ENCODE assay signal across 8 cellular contexts in the genomic region with DNA sequence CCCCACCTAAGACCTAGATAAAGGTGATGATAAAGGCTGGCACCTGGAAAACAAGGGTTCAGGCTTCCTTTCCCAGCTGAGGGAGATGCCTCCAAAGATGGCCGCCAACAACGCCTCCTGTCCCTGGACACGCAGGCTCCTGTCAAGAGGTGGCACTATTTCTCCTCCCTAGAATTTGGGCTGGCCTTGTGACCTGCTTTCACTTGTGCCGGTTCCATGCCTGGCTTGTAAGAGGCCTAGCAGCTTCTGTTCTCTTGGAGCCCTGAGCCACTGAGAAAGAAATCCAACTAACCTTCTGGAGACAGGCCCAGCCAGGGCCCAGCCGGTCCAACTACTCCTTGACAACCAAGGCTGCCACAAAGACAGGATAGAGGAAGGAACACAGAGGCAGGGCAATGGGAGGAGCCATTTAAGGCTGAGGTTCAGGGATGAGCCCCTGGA.
DNase-seq lines count a peak whose midpoint lies in the region; ATAC-seq and TF ChIP-seq lines count a peak whose summit lies in the region.

No MANE protein-coding gene starts in this region.

- no peak overlapping the region for H3K4me3 Mint-ChIP-seq in T-helper 2 cell treated with Interferon-gamma antibody and Interleukin-4, amounts not matched to agents 5 μg/mL and 100 μg/mL, for 36 hours

- ATAC-seq in HG03175 (IDR thresholded peaks at IDR 0.05; ENCODE audit: unreplicated experiment) (no peak), GM18907 (IDR thresholded peaks at IDR 0.05; ENCODE audit: unreplicated experiment) (no peak)

- peaks cover 2% of the 10 kb centered on the region for H3K4me1 Mint-ChIP-seq in T-helper 2 cell treated with Interferon-gamma antibody and Interleukin-4, amounts not matched to agents 5 μg/mL and 100 μg/mL, for 36 hours (ENCODE audit: low read depth)

- no peaks in the 10 kb centered on the region for H3K9me3 Mint-ChIP-seq in T-helper 2 cell treated with Interferon-gamma antibody and Interleukin-4, amounts not matched to agents 5 μg/mL and 100 μg/mL, for 36 hours

- H3K27ac ChIP-seq in brain microvascular endothelial cell: no peak overlapping the region

- in situ Hi-C loops in brain microvascular endothelial cell (cut with HindIII; ENCODE audit: low pct_ligation_motif_present, low sequenced_read_pairs): no loop called here

- no peaks in the 10 kb centered on the region for H3K36me3 ChIP-seq in brain microvascular endothelial cell (replicated peaks)

- H3K27ac Mint-ChIP-seq in T-helper 2 cell treated with Interferon-gamma antibody and Interleukin-4, amounts not matched to agents 5 μg/mL and 100 μg/mL, for 36 hours: no peak overlapping the region

- TF ChIP-seq CTCF in brain microvascular endothelial cell (IDR thresholded peaks at IDR 0.05; ENCODE audit: low read depth, low read length, missing control alignments): peak; percentile 60

- H3K27me3 ChIP-seq in brain microvascular endothelial cell (replicated peaks): no peaks in the 10 kb centered on the region

- no peaks in the 10 kb centered on the region for H3K36me3 Mint-ChIP-seq in T-helper 2 cell treated with Interferon-gamma antibody and Interleukin-4, amounts not matched to agents 5 μg/mL and 100 μg/mL, for 36 hours (ENCODE audit: low read depth)

- H3K4me3 ChIP-seq in brain microvascular endothelial cell (ENCODE audit: low read depth, low read length): no peak overlapping the region

- DNase-seq in D341Med (ENCODE audit: low spot score): peak; percentile 78
- DNase-seq in LHCN-M2 (ENCODE audit: low read depth): peak; percentile 71
- peak; percentile 50 for DNase-seq in T-helper 2 cell treated with Interferon-gamma antibody and Interleukin-4, amounts not matched to agents 5 μg/mL and 100 μg/mL, for 36 hours (ENCODE audit: low spot score)
- peak; percentile 13 for DNase-seq in brain microvascular endothelial cell
- peak; percentile 56 for DNase-seq in iPS DF 4.7 (ENCODE audit: extremely low read depth, low spot score)
- peak; percentile 4 to 24 for DNase-seq in stimulated activated CD4-positive, alpha-beta T cell treated with anti-CD3 and anti-CD28 coated beads, Interleukin-15, amount 100 ng/mL, for 1 hour (ENCODE audit: low read depth in 1 of 2, low spot score in 1 of 2)

- H3K27me3 Mint-ChIP-seq in T-helper 2 cell treated with Interferon-gamma antibody and Interleukin-4, amounts not matched to agents 5 μg/mL and 100 μg/mL, for 36 hours (ENCODE audit: low read depth): no peaks in the 10 kb centered on the region

Comparison
In these comparisons a context has a peak if more than half of its experiments do, and no peak if none do; other contexts are left out.
1. DNase-seq: peak in every context shown above with its lines; median percentile 78 in D341Med; 71 in LHCN-M2; 56 in iPS DF 4.7; 50 in T-helper 2 cell treated with Interferon-gamma antibody and Interleukin-4, amounts not matched to agents 5 μg/mL and 100 μg/mL, for 36 hours; 14 in stimulated activated CD4-positive, alpha-beta T cell treated with anti-CD3 and anti-CD28 coated beads, Interleukin-15, amount 100 ng/mL, for 1 hour; 13 in brain microvascular endothelial cell.